Comparison of ENCODE assay signal across 34 cellular contexts in the genomic region with DNA sequence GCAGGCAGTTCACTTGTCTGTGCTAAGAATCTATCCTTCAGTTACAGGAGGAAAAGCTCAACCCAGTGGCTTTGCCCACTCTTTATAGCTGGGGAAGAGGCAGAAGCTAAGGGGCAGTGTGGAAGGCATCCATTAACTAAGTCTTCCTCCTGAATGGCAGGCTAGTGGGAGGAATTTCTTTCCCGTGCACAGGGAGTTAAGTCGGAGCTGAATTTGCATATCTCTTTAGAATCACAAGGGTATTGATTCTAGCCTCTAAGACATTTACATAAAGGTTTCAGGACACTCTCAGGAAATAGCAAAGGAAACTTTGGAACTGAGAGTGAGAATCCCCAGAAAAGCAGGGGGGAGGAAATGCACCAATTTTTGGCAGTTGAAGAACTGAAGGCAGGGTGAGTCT.
"Had no signal": no experiment of that assay in that cellular context is flagged by ENCODE, and none has a peak within 500 bp of the region (broad histone marks: within the 10 kb centered on the region; RNA-seq: fewer than 3 reads in every experiment).

No MANE protein-coding gene starts in this region.

- H3K4me3 Mint-ChIP-seq: activated CD4-positive, alpha-beta memory T cell treated with anti-CD3 and anti-CD28 coated beads, Interleukin-2, amount 10 ng/mL, durations not matched to agents 7 days and 5 days; activated CD8-positive, alpha-beta memory T cell treated with anti-CD3 and anti-CD28 coated beads, Interleukin-2, amount 10 ng/mL, durations not matched to agents 7 days and 5 days; activated naive CD4-positive, alpha-beta T cell treated with anti-CD3 and anti-CD28 coated beads, Interleukin-2, amount 10 ng/mL, durations not matched to agents 7 days and 5 days; activated naive CD8-positive, alpha-beta T cell; activated naive CD8-positive, alpha-beta T cell treated with anti-CD3 and anti-CD28 coated beads, Interleukin-2, amount 50 U/mL, for 24 hours; brain had no signal

- H3K4me3 ChIP-seq: PC-9 had no signal

- H3K4me2 ChIP-seq: KMS-11, PC-9 had no signal

- DNase-seq: activated CD4-positive, alpha-beta memory T cell treated with anti-CD3 and anti-CD28 coated beads, Interleukin-2, amount 10 ng/mL, durations not matched to agents 7 days and 5 days; activated CD4-positive, alpha-beta T cell treated with anti-CD3 and anti-CD28 coated beads for 1 hour; activated CD4-positive, alpha-beta T cell treated with anti-CD3 and anti-CD28 coated beads for 48 hours; activated CD4-positive, CD25-positive, alpha-beta regulatory T cell; activated CD8-positive, alpha-beta memory T cell treated with anti-CD3 and anti-CD28 coated beads for 24 hours; activated CD8-positive, alpha-beta memory T cell treated with anti-CD3 and anti-CD28 coated beads, Interleukin-2, amount 10 ng/mL, durations not matched to agents 7 days and 5 days; activated CD8-positive, alpha-beta memory T cell treated with anti-CD3 and anti-CD28 coated beads, Interleukin-2, amount 50 U/mL, for 48 hours; activated effector memory CD4-positive, alpha-beta T cell treated with Interleukin-2 at 50 U/mL for 16 hours; activated naive CD4-positive, alpha-beta T cell treated with anti-CD3 and anti-CD28 coated beads, Interleukin-2, amount 10 ng/mL, durations not matched to agents 7 days and 5 days; activated naive CD8-positive, alpha-beta T cell treated with anti-CD3 and anti-CD28 coated beads, Interleukin-2, amount 50 U/mL, for 24 hours; activated T-cell treated with anti-CD3 and anti-CD28 coated beads, Interleukin-2, amount 50 U/mL, for 48 hours; anterior cingulate cortex; central memory CD4-positive, alpha-beta T cell; MM.1S; NCI-H1092 treated with DMSO at 0.1 percent for 48 hours; NCI-H1417; NCI-H146; NCI-H187; NCI-H2029 treated with DMSO at 0.1 percent for 48 hours; NCI-H2171 treated with DMSO at 0.1 percent for 48 hours; NCI-H2227 treated with DMSO at 0.1 percent for 48 hours; NCI-H524; NCI-H69; NCI-H82; PC-9; Right ventricle myocardium superior; SW 1271; T-helper 1 cell; T-helper 2 cell; T-helper 9 cell had no signal

- H3K27me3 Mint-ChIP-seq: activated CD4-positive, alpha-beta memory T cell treated with anti-CD3 and anti-CD28 coated beads, Interleukin-2, amount 10 ng/mL, durations not matched to agents 7 days and 5 days; activated CD8-positive, alpha-beta memory T cell treated with anti-CD3 and anti-CD28 coated beads, Interleukin-2, amount 10 ng/mL, durations not matched to agents 7 days and 5 days; activated naive CD4-positive, alpha-beta T cell treated with anti-CD3 and anti-CD28 coated beads, Interleukin-2, amount 10 ng/mL, durations not matched to agents 7 days and 5 days had no signal

- H3K27ac Mint-ChIP-seq: activated CD4-positive, alpha-beta memory T cell treated with anti-CD3 and anti-CD28 coated beads, Interleukin-2, amount 10 ng/mL, durations not matched to agents 7 days and 5 days; activated CD8-positive, alpha-beta memory T cell treated with anti-CD3 and anti-CD28 coated beads, Interleukin-2, amount 10 ng/mL, durations not matched to agents 7 days and 5 days; activated naive CD4-positive, alpha-beta T cell treated with anti-CD3 and anti-CD28 coated beads, Interleukin-2, amount 10 ng/mL, durations not matched to agents 7 days and 5 days; activated naive CD8-positive, alpha-beta T cell; activated naive CD8-positive, alpha-beta T cell treated with anti-CD3 and anti-CD28 coated beads, Interleukin-2, amount 50 U/mL, for 24 hours had no signal

- H3K4me1 Mint-ChIP-seq: activated CD4-positive, alpha-beta memory T cell treated with anti-CD3 and anti-CD28 coated beads, Interleukin-2, amount 10 ng/mL, durations not matched to agents 7 days and 5 days; activated CD8-positive, alpha-beta memory T cell treated with anti-CD3 and anti-CD28 coated beads, Interleukin-2, amount 10 ng/mL, durations not matched to agents 7 days and 5 days; activated naive CD4-positive, alpha-beta T cell treated with anti-CD3 and anti-CD28 coated beads, Interleukin-2, amount 10 ng/mL, durations not matched to agents 7 days and 5 days; activated naive CD8-positive, alpha-beta T cell treated with anti-CD3 and anti-CD28 coated beads, Interleukin-2, amount 50 U/mL, for 24 hours had no signal

- H3K36me3 Mint-ChIP-seq: activated CD8-positive, alpha-beta memory T cell treated with anti-CD3 and anti-CD28 coated beads, Interleukin-2, amount 10 ng/mL, durations not matched to agents 7 days and 5 days; activated naive CD4-positive, alpha-beta T cell treated with anti-CD3 and anti-CD28 coated beads, Interleukin-2, amount 10 ng/mL, durations not matched to agents 7 days and 5 days; activated naive CD8-positive, alpha-beta T cell; brain had no signal

- H3K27ac ChIP-seq: KMS-11, PC-9, VCaP had no signal

- H3K9ac ChIP-seq: KMS-11 had no signal

- ATAC-seq: activated CD8-positive, alpha-beta memory T cell treated with anti-CD3 and anti-CD28 coated beads, Interleukin-2, amount 10 ng/mL, durations not matched to agents 7 days and 5 days; activated naive CD8-positive, alpha-beta T cell treated with anti-CD3 and anti-CD28 coated beads, Interleukin-2, amount 50 U/mL, for 24 hours had no signal

- H2AFZ ChIP-seq: PC-9 had no signal

- H3K9me3 Mint-ChIP-seq: activated CD4-positive, alpha-beta memory T cell treated with anti-CD3 and anti-CD28 coated beads, Interleukin-2, amount 10 ng/mL, durations not matched to agents 7 days and 5 days; activated naive CD4-positive, alpha-beta T cell treated with anti-CD3 and anti-CD28 coated beads, Interleukin-2, amount 10 ng/mL, durations not matched to agents 7 days and 5 days; activated naive CD8-positive, alpha-beta T cell treated with anti-CD3 and anti-CD28 coated beads, Interleukin-2, amount 50 U/mL, for 24 hours; brain had no signal
